11 cellular contexts compared by ENCODE assay signal in the genomic region with DNA sequence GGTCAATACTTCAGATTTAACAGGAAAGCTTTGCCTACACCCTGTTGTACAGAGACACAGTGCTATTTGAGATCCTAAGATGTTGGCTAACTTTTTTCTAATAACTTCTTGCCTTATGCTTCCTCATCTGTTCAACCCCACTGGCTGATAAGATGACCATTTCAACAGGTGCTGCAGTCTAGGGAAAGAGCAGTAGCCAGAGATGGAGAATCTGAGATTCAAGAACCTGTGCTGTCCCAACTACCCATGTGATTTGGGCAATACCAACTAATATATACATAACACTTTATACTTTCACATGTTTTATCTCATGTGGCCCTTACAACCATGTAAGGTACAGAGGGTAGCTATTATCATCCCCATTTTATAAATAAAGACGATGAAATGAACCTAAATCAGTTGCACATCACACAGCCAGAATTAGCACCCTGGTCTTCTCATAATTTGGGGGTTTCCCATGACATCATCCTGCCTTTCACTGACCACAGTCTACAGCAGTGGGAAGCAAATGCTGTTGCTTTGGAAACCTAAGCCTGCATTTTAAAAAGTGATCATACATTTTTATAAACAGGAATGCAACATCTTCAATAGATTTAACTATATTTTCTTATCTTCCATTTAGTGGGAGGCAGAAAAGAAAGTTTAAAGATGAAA.
DNase-seq lines count a peak whose midpoint lies in the region; ATAC-seq lines count a peak whose summit lies in the region.
"Had no signal": no experiment of that assay in that cellular context is flagged by ENCODE, and none has a peak within 500 bp of the region (broad histone marks: within the 10 kb centered on the region; RNA-seq: fewer than 3 reads in every experiment).

No MANE protein-coding gene starts in this region.

- peak; percentile 54 for DNase-seq in astrocyte of the hippocampus (ENCODE audit: low read depth, low spot score)
- DNase-seq in DMS53 (lab: John Stamatoyannopoulos, UW) = no peak
- DNase-seq in NCI-H2171 treated with DMSO at 0.1 percent for 48 hours (lab: John Stamatoyannopoulos, UW) = no peak
- DNase-seq in stimulated activated naive CD4-positive, alpha-beta T cell (lab: John Stamatoyannopoulos, UW) = no peak
- no peak for DNase-seq in activated CD4-positive, CD25-positive, alpha-beta regulatory T cell (lab: John Stamatoyannopoulos, UW)
- DNase-seq: activated CD8-positive, alpha-beta memory T cell treated with anti-CD3 and anti-CD28 coated beads for 24 hours; islet precursor cell; substantia nigra had no signal

- peak; percentile 91 for ATAC-seq in GM18498 (IDR thresholded peaks at IDR 0.05; ENCODE audit: unreplicated experiment)
- ATAC-seq in GM21360 (IDR thresholded peaks at IDR 0.05; ENCODE audit: unreplicated experiment) = peak; percentile 92
- peak; percentile 88 for ATAC-seq in HG03103 (IDR thresholded peaks at IDR 0.05; ENCODE audit: low read depth, unreplicated experiment)
